17 cellular contexts compared by ENCODE assay signal in the genomic region with DNA sequence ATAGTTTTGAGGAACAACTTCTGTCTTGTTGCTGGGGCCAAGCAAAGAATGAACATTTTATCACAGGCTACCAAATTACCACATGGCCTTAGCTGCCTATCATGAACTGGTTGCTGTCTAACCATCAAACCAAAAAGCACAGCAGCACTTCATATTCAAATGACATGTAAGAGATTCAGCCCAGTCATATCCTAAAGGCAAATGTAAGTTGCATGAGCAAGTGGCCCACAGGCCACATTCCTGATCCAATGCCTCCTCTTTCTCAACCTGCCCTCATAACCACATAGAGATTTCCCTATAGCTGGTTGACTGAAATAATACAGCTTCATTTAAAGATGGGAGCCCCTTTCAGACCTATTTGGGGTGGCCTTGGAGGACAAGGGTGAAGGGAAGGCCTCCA.
DNase-seq lines count a peak whose midpoint lies in the region; ATAC-seq and TF ChIP-seq lines count a peak whose summit lies in the region.
"Had no signal": no experiment of that assay in that cellular context is flagged by ENCODE, and none has a peak within 500 bp of the region (broad histone marks: within the 10 kb centered on the region; RNA-seq: fewer than 3 reads in every experiment).

No MANE protein-coding gene starts in this region.

- peak; percentile 55 for DNase-seq in ELR (ENCODE audit: low read depth)
- peak; percentile 38 for DNase-seq in RPMI7951 (ENCODE audit: low read depth)
- DNase-seq in foreskin fibroblast = peak; percentile 39 to 71
- no peak for DNase-seq in MG63
- DNase-seq in activated CD8-positive, alpha-beta T cell treated with anti-CD3 and anti-CD28 coated beads, Interleukin-2, amount 10 ng/mL, durations not matched to agents 7 days and 5 days = no peak
- no peak for DNase-seq in NCI-H2081 (lab: John Stamatoyannopoulos, UW)
- DNase-seq: Calu3; CD8-positive, alpha-beta T cell; DMS 273 treated with DMSO at 0.1 percent for 48 hours; DMS53; DND-41; GF-D8; GOT3; H9 had no signal

- H3K36me3 Mint-ChIP-seq in activated CD8-positive, alpha-beta T cell treated with anti-CD3 and anti-CD28 coated beads, Interleukin-2, amount 10 ng/mL, durations not matched to agents 7 days and 5 days (ENCODE audit: low read depth) = no peaks in the 10 kb centered on the region
- H3K36me3 Mint-ChIP-seq: CD8-positive, alpha-beta T cell had no signal

- ATAC-seq in activated CD8-positive, alpha-beta T cell treated with anti-CD3 and anti-CD28 coated beads, Interleukin-2, amount 10 ng/mL, durations not matched to agents 7 days and 5 days = no peak
- ATAC-seq: CD8-positive, alpha-beta T cell; HepG2 had no signal

- POLR2A ChIA-PET in activated CD8-positive, alpha-beta T cell treated with anti-CD3 and anti-CD28 coated beads, Interleukin-2, amount 10 ng/mL, durations not matched to agents 7 days and 5 days (lab: Charles Lee) = no interaction called here

- peaks cover 4% of the 10 kb centered on the region for H3K27me3 Mint-ChIP-seq in activated CD8-positive, alpha-beta T cell treated with anti-CD3 and anti-CD28 coated beads, Interleukin-2, amount 10 ng/mL, durations not matched to agents 7 days and 5 days (ENCODE audit: low read depth)

- H3K9me3 ChIP-seq in MG63 = no peaks in the 10 kb centered on the region
- H3K9me3 ChIP-seq: BLaER1 treated with 17β-estradiol and CSF1 and Interleukin-3, amounts not matched to agents 10 nM and 100 nM had no signal

- CTCF ChIA-PET in activated CD8-positive, alpha-beta T cell treated with anti-CD3 and anti-CD28 coated beads, Interleukin-2, amount 10 ng/mL, durations not matched to agents 7 days and 5 days (lab: Charles Lee) = no interaction called here

- no peak overlapping the region for H3K27ac Mint-ChIP-seq in activated CD8-positive, alpha-beta T cell treated with anti-CD3 and anti-CD28 coated beads, Interleukin-2, amount 10 ng/mL, durations not matched to agents 7 days and 5 days
- H3K27ac Mint-ChIP-seq: B cell; CD8-positive, alpha-beta T cell; H9 had no signal

- no peak for TF ChIP-seq CTCF in foreskin fibroblast (IDR thresholded peaks at IDR 0.05; ENCODE audit: low read depth, low read length)

- H3K4me3 Mint-ChIP-seq in activated CD8-positive, alpha-beta T cell treated with anti-CD3 and anti-CD28 coated beads, Interleukin-2, amount 10 ng/mL, durations not matched to agents 7 days and 5 days = no peak overlapping the region
- H3K4me3 Mint-ChIP-seq: B cell; CD8-positive, alpha-beta T cell; H9 had no signal

- H3K9me3 Mint-ChIP-seq in activated CD8-positive, alpha-beta T cell treated with anti-CD3 and anti-CD28 coated beads, Interleukin-2, amount 10 ng/mL, durations not matched to agents 7 days and 5 days (ENCODE audit: insufficient read depth) = no peaks in the 10 kb centered on the region
- H3K9me3 Mint-ChIP-seq: CD8-positive, alpha-beta T cell; H9 had no signal

- no peaks in the 10 kb centered on the region for H3K27me3 ChIP-seq in MG63
- H3K27me3 ChIP-seq: BLaER1 treated with 17β-estradiol and CSF1 and Interleukin-3, amounts not matched to agents 10 nM and 100 nM had no signal

- H3K36me3 ChIP-seq in MG63 = no peaks in the 10 kb centered on the region
- H3K36me3 ChIP-seq: BLaER1 treated with 17β-estradiol and CSF1 and Interleukin-3, amounts not matched to agents 10 nM and 100 nM had no signal

- no peak overlapping the region for H3K4me3 ChIP-seq in foreskin fibroblast (ENCODE audit: low read depth in 1 of 2, low read length in 2 of 2)
- no peak overlapping the region for H3K4me3 ChIP-seq in MG63
- H3K4me3 ChIP-seq: BLaER1 treated with 17β-estradiol and CSF1 and Interleukin-3, amounts not matched to agents 10 nM and 100 nM had no signal

- H3K4me1 Mint-ChIP-seq in activated CD8-positive, alpha-beta T cell treated with anti-CD3 and anti-CD28 coated beads, Interleukin-2, amount 10 ng/mL, durations not matched to agents 7 days and 5 days (ENCODE audit: low read depth) = no peaks in the 10 kb centered on the region
- H3K4me1 Mint-ChIP-seq: B cell, H9 had no signal

Comparison
In these comparisons a context has a peak if more than half of its experiments do, and no peak if none do; other contexts are left out.
1. DNase-seq: peak in ELR (single experiment), RPMI7951 (single experiment) and foreskin fibroblast (2 of 2); none in MG63 (single experiment), activated CD8-positive, alpha-beta T cell treated with anti-CD3 and anti-CD28 coated beads, Interleukin-2, amount 10 ng/mL, durations not matched to agents 7 days and 5 days (single experiment) and NCI-H2081 (0 of 2).